Comparison of ENCODE assay signal across 8 cellular contexts in the genomic region with DNA sequence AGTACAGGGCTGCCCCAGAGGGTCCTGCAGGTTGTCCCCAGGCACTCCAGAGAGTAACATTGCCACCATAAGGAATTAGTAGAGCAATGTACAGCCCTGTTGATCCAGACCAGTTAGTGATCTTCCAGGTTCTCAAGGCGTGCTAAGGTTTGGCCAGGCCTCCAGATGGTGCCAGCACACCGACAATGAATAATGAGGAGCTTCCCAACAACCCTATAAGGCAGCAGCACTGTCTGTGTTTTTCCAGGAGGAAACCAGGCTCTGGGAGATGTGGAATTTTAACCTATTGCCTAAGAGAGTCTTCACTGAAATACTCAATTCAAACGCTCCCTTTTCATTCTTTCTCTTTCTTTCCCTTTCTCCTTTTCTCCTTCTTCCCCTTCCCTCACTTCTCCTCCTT.
DNase-seq lines count a peak whose midpoint lies in the region; ATAC-seq and TF ChIP-seq lines count a peak whose summit lies in the region.

No MANE protein-coding gene starts in this region.

- no peak overlapping the region for H3K4me3 Mint-ChIP-seq in nephron progenitor cell

- ATAC-seq in activated CD4-positive, CD25-positive, alpha-beta regulatory T cell treated with anti-CD3 and anti-CD28 coated beads, Interleukin-2, amount 50 U/mL, for 24 hours: no peak
- ATAC-seq in HG03097 (IDR thresholded peaks at IDR 0.05; ENCODE audit: low FRiP score, unreplicated experiment) (no peak), GM21825 (IDR thresholded peaks at IDR 0.05; ENCODE audit: unreplicated experiment) (no peak)

- H3K27ac Mint-ChIP-seq in nephron progenitor cell: no peak overlapping the region

- peaks cover 15% of the 10 kb centered on the region for H3K36me3 Mint-ChIP-seq in nephron progenitor cell (ENCODE audit: low read depth)

- no peaks in the 10 kb centered on the region for H3K9me3 Mint-ChIP-seq in nephron progenitor cell

- DNase-seq in COR-L47 (lab: John Stamatoyannopoulos, UW): peak; percentile 65
- peak; percentile 53 for DNase-seq in NCI-H82 treated with DMSO at 0.1 percent for 48 hours (lab: John Stamatoyannopoulos, UW; ENCODE audit: unreplicated experiment)
- peak; percentile 71 for DNase-seq in fibroblast of peridontal ligament (ENCODE audit: extremely low read depth)
- DNase-seq in nephron progenitor cell: peak; percentile 8
- no peak for DNase-seq in CD1c-positive myeloid dendritic cell (ENCODE audit: extremely low spot score)

- TF ChIP-seq CTCF in nephron progenitor cell (IDR thresholded peaks at IDR 0.05): no peak

- peaks cover 18% of the 10 kb centered on the region for H3K4me1 Mint-ChIP-seq in nephron progenitor cell

- no peaks in the 10 kb centered on the region for H3K27me3 Mint-ChIP-seq in nephron progenitor cell (ENCODE audit: low read depth, poor library complexity)
